ENCODE assay signal across 20 cellular contexts in genomic region chr18:23154021-23154420, GRCh38.
"Had no signal": no experiment of that assay in that cellular context is flagged by ENCODE, and none has a peak within 500 bp of the region (broad histone marks: within the 10 kb centered on the region; RNA-seq: fewer than 3 reads in every experiment).

No MANE protein-coding gene starts in this region.

- H3K9me3 Mint-ChIP-seq: effector memory CD8-positive, alpha-beta T cell; memory B cell; natural killer cell treated with Interleukin-12 subunit alpha and Interleukin-12 subunit beta and Interleukin-15 and Interleukin-18, amount 100 ng/mL, for 72 hours; neural crest cell; stimulated activated memory B cell treated with anti-CD40 and anti-IgM and Interleukin-4, amounts not matched to agents 10 μg/mL and 1 μg/mL and 100 μg/mL, for 72 hours; type B pancreatic cell had no signal

- ATAC-seq: effector memory CD8-positive, alpha-beta T cell; gastrocnemius medialis; left lobe of liver; natural killer cell treated with Interleukin-12 subunit alpha and Interleukin-12 subunit beta and Interleukin-15 and Interleukin-18, amount 100 ng/mL, for 72 hours; sciatic nerve; stimulated activated memory B cell treated with anti-CD40 and anti-IgM and Interleukin-4, amounts not matched to agents 10 μg/mL and 1 μg/mL and 100 μg/mL, for 72 hours; stimulated activated naive CD8-positive, alpha-beta T cell treated with anti-CD3 and anti-CD28 coated beads, Interleukin-15, Interleukin-2, amounts not matched to agents 100 U/mL and 50 U/mL, for 24 hours had no signal

- H3K4me1 Mint-ChIP-seq: memory B cell; naive B cell; stimulated activated memory B cell treated with anti-CD40 and anti-IgM and Interleukin-4, amounts not matched to agents 10 μg/mL and 1 μg/mL and 100 μg/mL, for 72 hours had no signal

- H3K27ac Mint-ChIP-seq: effector memory CD8-positive, alpha-beta T cell; memory B cell; natural killer cell treated with Interleukin-12 subunit alpha and Interleukin-12 subunit beta and Interleukin-15 and Interleukin-18, amount 100 ng/mL, for 72 hours; stimulated activated memory B cell treated with anti-CD40 and anti-IgM and Interleukin-4, amounts not matched to agents 10 μg/mL and 1 μg/mL and 100 μg/mL, for 72 hours; type B pancreatic cell had no signal

- DNase-seq: dermis blood vessel endothelial cell; effector memory CD8-positive, alpha-beta T cell; erythroblast; gastrocnemius medialis; head of caudate nucleus; kidney; naive B cell; stimulated activated CD4-positive, alpha-beta T cell treated with anti-CD3 and anti-CD28 coated beads, Interleukin-12 subunit alpha, Interleukin-12 subunit beta, amount 100 ng/mL, for 4 hours; stimulated activated CD4-positive, alpha-beta T cell treated with anti-CD3 and anti-CD28 coated beads, Interleukin-4, amount 100 ng/mL, for 4 hours; stimulated activated naive CD8-positive, alpha-beta T cell treated with anti-CD3 and anti-CD28 coated beads, Interleukin-15, Interleukin-2, amounts not matched to agents 100 U/mL and 50 U/mL, for 24 hours; substantia nigra; testis; tibial artery had no signal

- H3K36me3 Mint-ChIP-seq: memory B cell; naive B cell; natural killer cell treated with Interleukin-12 subunit alpha and Interleukin-12 subunit beta and Interleukin-15 and Interleukin-18, amount 100 ng/mL, for 72 hours; stimulated activated memory B cell treated with anti-CD40 and anti-IgM and Interleukin-4, amounts not matched to agents 10 μg/mL and 1 μg/mL and 100 μg/mL, for 72 hours had no signal

- H3K4me3 Mint-ChIP-seq: effector memory CD8-positive, alpha-beta T cell; memory B cell; naive B cell; natural killer cell treated with Interleukin-12 subunit alpha and Interleukin-12 subunit beta and Interleukin-15 and Interleukin-18, amount 100 ng/mL, for 72 hours; neural crest cell; stimulated activated memory B cell treated with anti-CD40 and anti-IgM and Interleukin-4, amounts not matched to agents 10 μg/mL and 1 μg/mL and 100 μg/mL, for 72 hours had no signal
